ENCODE assay signal across 8 cellular contexts in the genomic region with DNA sequence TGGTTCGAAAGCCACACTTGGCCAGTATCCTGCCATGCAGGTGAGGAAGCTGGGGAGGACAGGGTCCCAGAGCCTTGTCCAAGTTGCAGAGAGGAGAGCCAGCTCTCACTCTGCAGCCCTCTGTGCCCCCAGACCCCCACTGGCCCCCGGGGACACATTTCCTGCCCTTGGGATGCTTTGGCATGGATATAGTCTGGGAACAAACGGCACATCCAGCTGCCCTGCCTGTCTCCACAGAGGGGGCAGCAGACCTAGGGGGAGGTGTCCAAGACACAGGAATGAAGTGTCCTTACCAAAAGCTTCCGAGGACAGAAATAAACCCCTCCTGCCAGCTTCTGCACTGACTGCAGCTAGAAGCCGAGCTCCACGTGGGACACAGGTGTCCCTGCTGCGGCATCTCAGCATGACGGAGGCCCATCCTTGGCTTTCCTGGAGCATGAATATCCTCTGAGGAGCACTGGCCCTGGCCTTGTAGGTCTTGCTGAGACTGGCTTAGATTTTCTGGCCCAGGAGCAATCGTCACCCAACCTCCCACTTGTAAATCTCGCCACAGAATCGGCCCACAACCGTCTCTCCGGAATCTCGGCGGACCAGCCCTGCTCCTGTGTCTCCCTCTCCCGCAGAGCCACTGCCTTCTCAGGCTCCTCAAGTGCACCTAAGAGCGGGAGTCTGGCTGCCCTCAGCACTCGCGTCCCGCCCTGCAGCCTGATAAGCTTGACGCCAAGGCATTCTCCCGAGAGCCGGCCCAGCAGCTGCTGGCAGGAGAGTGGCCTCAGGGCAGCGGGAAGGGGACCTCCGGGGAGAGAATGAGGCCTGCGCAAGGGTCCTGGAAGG. TPM values are rescaled to one million over a fixed set of nuclear protein-coding genes. Genes with fewer than 3 reads are reported as not detected.
DNase-seq lines count a peak whose midpoint lies in the region; ATAC-seq and TF ChIP-seq lines count a peak whose summit lies in the region.

No MANE protein-coding gene starts in this region.

- H3K27ac Mint-ChIP-seq in MCF 10A (ENCODE audit: low read depth, unreplicated experiment) = peak overlapping the region; percentile 89

- no peak for ATAC-seq in stimulated activated naive CD8-positive, alpha-beta T cell treated with anti-CD3 and anti-CD28 coated beads, Interleukin-15, Interleukin-2, amounts not matched to agents 100 U/mL and 50 U/mL, for 24 hours

- H3K4me3 ChIP-seq in OCI-LY1 (ENCODE audit: low read depth, low read length, poor library complexity, severe bottlenecking) (peak overlapping the region; percentile 87), kidney epithelial cell (ENCODE audit: low read depth, low read length) (peak overlapping the region; percentile 81)

- H2AFZ ChIP-seq in OCI-LY1 (ENCODE audit: low read length) = no peak overlapping the region

- no peaks in the 10 kb centered on the region for H4K20me1 ChIP-seq in OCI-LY1 (ENCODE audit: insufficient read depth, low read length)

- H3K4me1 ChIP-seq in OCI-LY1 (ENCODE audit: insufficient read depth, low read length, severe bottlenecking) = peaks cover 30% of the 10 kb centered on the region

- intact Hi-C loops in MCF 10A (cut with micrococcal nuclease) = loop anchor here (10.0 kb wide), 1 partner anchor 102 kb away; a partner anchor contains a TSS

- in situ Hi-C loops in GM13976 (cut with MboI; ENCODE audit: low sequenced_read_pairs, unreplicated experiment) = no loop called here

- peak overlapping the region; percentile 93 for H3K4me2 ChIP-seq in OCI-LY1 (ENCODE audit: low read length)

- no peaks in the 10 kb centered on the region for H3K9me3 Mint-ChIP-seq in MCF 10A (ENCODE audit: unreplicated experiment)

- H3K79me2 ChIP-seq in OCI-LY1 (ENCODE audit: insufficient read depth, low read length) = peaks cover 12% of the 10 kb centered on the region

- peaks cover 25% of the 10 kb centered on the region for H3K36me3 Mint-ChIP-seq in MCF 10A (ENCODE audit: insufficient read depth, unreplicated experiment)

- H3K27ac ChIP-seq in OCI-LY1 (ENCODE audit: low read depth, low read length, poor library complexity, severe bottlenecking) = no peak overlapping the region

- BruUV-seq in MCF 10A (replicated peaks; lab: Mats Ljungman, UMichigan) = TSS peak; percentile 29

- H3F3A ChIP-seq in OCI-LY1 (ENCODE audit: insufficient read depth, low read length) = no peaks in the 10 kb centered on the region

- H3K27me3 ChIP-seq in OCI-LY1 (ENCODE audit: insufficient read depth, low read length) = no peaks in the 10 kb centered on the region
- H3K27me3 ChIP-seq in kidney epithelial cell (ENCODE audit: control insufficient read depth, insufficient read depth, low read length) = no peaks in the 10 kb centered on the region

- H3K9me3 ChIP-seq in OCI-LY1 (ENCODE audit: low read length) = no peaks in the 10 kb centered on the region

- peak in 2 of 3 experiments; percentile 15 to 29 for DNase-seq in activated CD8-positive, alpha-beta memory T cell treated with anti-CD3 and anti-CD28 coated beads for 48 hours (ENCODE audit: low read depth in 2 of 3, low spot score in 2 of 3)
- no peak for DNase-seq in activated CD8-positive, alpha-beta memory T cell treated with anti-CD3 and anti-CD28 coated beads, Interleukin-2, amount 50 U/mL, for 4 hours
- peak; percentile 36 for DNase-seq in MCF 10A (ENCODE audit: unreplicated experiment)
- no peak for DNase-seq in kidney epithelial cell (ENCODE audit: low read depth)
- DNase-seq in stimulated activated naive CD8-positive, alpha-beta T cell treated with anti-CD3 and anti-CD28 coated beads, Interleukin-15, Interleukin-2, amounts not matched to agents 100 U/mL and 50 U/mL, for 24 hours = peak; percentile 37
- no peak for DNase-seq in dedifferentiated amniotic fluid mesenchymal stem cell (ENCODE audit: extremely low spot score)
- DNase-seq in GM13976 (ENCODE audit: low spot score) = no peak

- H3K4me1 Mint-ChIP-seq in MCF 10A (ENCODE audit: insufficient read depth, unreplicated experiment) = peaks cover 8% of the 10 kb centered on the region

- peak overlapping the region; percentile 91 for H3K9ac ChIP-seq in OCI-LY1 (ENCODE audit: low read length)

- peak overlapping the region; percentile 85 for H3K4me3 Mint-ChIP-seq in MCF 10A (ENCODE audit: unreplicated experiment)

- no peaks in the 10 kb centered on the region for H3K9me2 ChIP-seq in OCI-LY1 (ENCODE audit: low read depth, low read length)

- H3K27me3 Mint-ChIP-seq in MCF 10A (ENCODE audit: insufficient read depth, unreplicated experiment) = no peaks in the 10 kb centered on the region

- CTCF ChIA-PET in MCF 10A (lab: Yijun Ruan, JAX) = interaction anchor here (0.7 to 1.3 kb wide), 5 partner anchors 11 to 204 kb away, joined by 3 to 6 read pairs (median 3); no protein-coding TSS in a partner anchor

- POLR2A ChIA-PET in MCF 10A (lab: Yijun Ruan, JAX) = interaction anchor here (0.6 to 4.0 kb wide), 23 partner anchors 9 to 180 kb away, joined by 3 to 40 read pairs (median 5); a partner anchor contains a TSS

- no peaks in the 10 kb centered on the region; the same call in 1 of the 2 replicates for H3K36me3 ChIP-seq in OCI-LY1 (ENCODE audit: insufficient read depth, low read length)
- peaks cover 2% of the 10 kb centered on the region for H3K36me3 ChIP-seq in kidney epithelial cell (ENCODE audit: control insufficient read depth, insufficient read depth, low read length)

- TF ChIP-seq CTCF in OCI-LY1 (IDR thresholded peaks at IDR 0.05; ENCODE audit: low read length) (no peak), MCF 10A (IDR thresholded peaks at IDR 0.05; ENCODE audit: unreplicated experiment) (no peak), kidney epithelial cell (IDR thresholded peaks at IDR 0.05; ENCODE audit: insufficient read depth, low read length, poor library complexity, severe bottlenecking) (no peak), GM13976 (IDR thresholded peaks at IDR 0.05; ENCODE audit: borderline replicate concordance, control extremely low read depth, extremely low read depth, insufficient read depth, missing control alignments) (no peak)

RNA-seq across cellular contexts. Expression of a gene that starts 1.1 kb away (rescaled TPM):
- total RNA-seq in MCF 10A (2022) (68.2 and 81.1 TPM in 2 replicates), kidney epithelial cell (47.1 and 54.5 TPM in 2 replicates)

RNA-seq across cellular contexts. Expression of a gene that starts 33.8 kb away (rescaled TPM):
- total RNA-seq in MCF 10A (2022) (not detected in 2 replicates), kidney epithelial cell (not detected in 2 replicates)

RNA-seq across cellular contexts. Expression of a gene that starts 40.4 kb away (rescaled TPM):
- total RNA-seq in MCF 10A (2022) (not detected in 2 replicates), kidney epithelial cell (0.46 and 2.3 TPM in 2 replicates)

RNA-seq across cellular contexts. Expression of a gene that starts 43.4 kb away (rescaled TPM):
- 45.6 and 47.4 TPM in 2 replicates for total RNA-seq in MCF 10A (2022)
- total RNA-seq in kidney epithelial cell = 54.9 and 63.1 TPM in 2 replicates

Comparison
In these comparisons a context has a peak if more than half of its experiments do, and no peak if none do; other contexts are left out.
1. DNase-seq: peak in activated CD8-positive, alpha-beta memory T cell treated with anti-CD3 and anti-CD28 coated beads for 48 hours (2 of 3), MCF 10A (single experiment) and stimulated activated naive CD8-positive, alpha-beta T cell treated with anti-CD3 and anti-CD28 coated beads, Interleukin-15, Interleukin-2, amounts not matched to agents 100 U/mL and 50 U/mL, for 24 hours (single experiment); none in activated CD8-positive, alpha-beta memory T cell treated with anti-CD3 and anti-CD28 coated beads, Interleukin-2, amount 50 U/mL, for 4 hours (single experiment), kidney epithelial cell (single experiment), dedifferentiated amniotic fluid mesenchymal stem cell (single experiment) and GM13976 (single experiment).